1 cellular context compared by ENCODE assay signal in the genomic region with DNA sequence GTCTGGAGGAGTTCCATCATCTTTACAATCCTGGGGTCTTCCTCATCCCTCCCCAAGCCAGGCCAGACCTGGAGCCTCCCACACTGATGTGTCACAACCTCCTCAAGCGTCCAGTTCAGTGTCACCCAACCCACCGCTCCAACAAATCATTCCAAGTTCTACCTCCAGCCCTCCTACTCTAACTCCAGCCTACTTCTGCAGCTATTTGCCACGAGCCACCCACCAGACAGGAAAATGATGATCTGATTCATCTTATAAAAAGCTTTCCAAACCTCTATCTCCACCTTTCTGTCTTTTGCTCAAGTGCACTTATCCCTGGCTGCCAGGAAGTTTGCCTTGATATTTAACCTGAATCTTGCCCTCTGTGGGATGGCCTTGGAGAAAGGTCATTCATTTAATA.
TF ChIP-seq lines count a peak whose summit lies in the region.

No MANE protein-coding gene starts in this region.

TF ChIP-seq in GM23338, 12 proteins besides CTCF, POLR2A, EP300 and RAD21 (continued from another document):
- TF ChIP-seq, protein P1, sequence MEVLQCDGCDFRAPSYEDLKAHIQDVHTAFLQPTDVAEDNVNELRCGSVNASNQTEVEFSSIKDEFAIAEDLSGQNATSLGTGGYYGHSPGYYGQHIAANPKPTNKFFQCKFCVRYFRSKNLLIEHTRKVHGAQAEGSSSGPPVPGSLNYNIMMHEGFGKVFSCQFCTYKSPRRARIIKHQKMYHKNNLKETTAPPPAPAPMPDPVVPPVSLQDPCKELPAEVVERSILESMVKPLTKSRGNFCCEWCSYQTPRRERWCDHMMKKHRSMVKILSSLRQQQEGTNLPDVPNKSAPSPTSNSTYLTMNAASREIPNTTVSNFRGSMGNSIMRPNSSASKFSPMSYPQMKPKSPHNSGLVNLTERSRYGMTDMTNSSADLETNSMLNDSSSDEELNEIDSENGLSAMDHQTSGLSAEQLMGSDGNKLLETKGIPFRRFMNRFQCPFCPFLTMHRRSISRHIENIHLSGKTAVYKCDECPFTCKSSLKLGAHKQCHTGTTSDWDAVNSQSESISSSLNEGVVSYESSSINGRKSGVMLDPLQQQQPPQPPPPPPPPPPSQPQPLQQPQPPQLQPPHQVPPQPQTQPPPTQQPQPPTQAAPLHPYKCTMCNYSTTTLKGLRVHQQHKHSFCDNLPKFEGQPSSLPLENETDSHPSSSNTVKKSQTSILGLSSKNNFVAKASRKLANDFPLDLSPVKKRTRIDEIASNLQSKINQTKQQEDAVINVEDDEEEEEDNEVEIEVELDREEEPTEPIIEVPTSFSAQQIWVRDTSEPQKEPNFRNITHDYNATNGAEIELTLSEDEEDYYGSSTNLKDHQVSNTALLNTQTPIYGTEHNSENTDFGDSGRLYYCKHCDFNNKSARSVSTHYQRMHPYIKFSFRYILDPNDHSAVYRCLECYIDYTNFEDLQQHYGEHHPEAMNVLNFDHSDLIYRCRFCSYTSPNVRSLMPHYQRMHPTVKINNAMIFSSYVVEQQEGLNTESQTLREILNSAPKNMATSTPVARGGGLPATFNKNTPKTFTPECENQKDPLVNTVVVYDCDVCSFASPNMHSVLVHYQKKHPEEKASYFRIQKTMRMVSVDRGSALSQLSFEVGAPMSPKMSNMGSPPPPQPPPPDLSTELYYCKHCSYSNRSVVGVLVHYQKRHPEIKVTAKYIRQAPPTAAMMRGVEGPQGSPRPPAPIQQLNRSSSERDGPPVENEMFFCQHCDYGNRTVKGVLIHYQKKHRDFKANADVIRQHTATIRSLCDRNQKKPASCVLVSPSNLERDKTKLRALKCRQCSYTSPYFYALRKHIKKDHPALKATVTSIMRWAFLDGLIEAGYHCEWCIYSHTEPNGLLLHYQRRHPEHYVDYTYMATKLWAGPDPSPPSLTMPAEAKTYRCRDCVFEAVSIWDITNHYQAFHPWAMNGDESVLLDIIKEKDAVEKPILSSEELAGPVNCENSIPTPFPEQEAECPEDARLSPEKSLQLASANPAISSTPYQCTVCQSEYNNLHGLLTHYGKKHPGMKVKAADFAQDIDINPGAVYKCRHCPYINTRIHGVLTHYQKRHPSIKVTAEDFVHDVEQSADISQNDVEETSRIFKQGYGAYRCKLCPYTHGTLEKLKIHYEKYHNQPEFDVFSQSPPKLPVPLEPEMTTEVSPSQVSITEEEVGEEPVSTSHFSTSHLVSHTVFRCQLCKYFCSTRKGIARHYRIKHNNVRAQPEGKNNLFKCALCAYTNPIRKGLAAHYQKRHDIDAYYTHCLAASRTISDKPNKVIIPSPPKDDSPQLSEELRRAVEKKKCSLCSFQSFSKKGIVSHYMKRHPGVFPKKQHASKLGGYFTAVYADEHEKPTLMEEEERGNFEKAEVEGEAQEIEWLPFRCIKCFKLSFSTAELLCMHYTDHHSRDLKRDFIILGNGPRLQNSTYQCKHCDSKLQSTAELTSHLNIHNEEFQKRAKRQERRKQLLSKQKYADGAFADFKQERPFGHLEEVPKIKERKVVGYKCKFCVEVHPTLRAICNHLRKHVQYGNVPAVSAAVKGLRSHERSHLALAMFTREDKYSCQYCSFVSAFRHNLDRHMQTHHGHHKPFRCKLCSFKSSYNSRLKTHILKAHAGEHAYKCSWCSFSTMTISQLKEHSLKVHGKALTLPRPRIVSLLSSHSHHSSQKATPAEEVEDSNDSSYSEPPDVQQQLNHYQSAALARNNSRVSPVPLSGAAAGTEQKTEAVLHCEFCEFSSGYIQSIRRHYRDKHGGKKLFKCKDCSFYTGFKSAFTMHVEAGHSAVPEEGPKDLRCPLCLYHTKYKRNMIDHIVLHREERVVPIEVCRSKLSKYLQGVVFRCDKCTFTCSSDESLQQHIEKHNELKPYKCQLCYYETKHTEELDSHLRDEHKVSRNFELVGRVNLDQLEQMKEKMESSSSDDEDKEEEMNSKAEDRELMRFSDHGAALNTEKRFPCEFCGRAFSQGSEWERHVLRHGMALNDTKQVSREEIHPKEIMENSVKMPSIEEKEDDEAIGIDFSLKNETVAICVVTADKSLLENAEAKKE (CRISPR knock-in tag; IDR thresholded peaks at IDR 0.05): no peak
- TF ChIP-seq, protein P2, sequence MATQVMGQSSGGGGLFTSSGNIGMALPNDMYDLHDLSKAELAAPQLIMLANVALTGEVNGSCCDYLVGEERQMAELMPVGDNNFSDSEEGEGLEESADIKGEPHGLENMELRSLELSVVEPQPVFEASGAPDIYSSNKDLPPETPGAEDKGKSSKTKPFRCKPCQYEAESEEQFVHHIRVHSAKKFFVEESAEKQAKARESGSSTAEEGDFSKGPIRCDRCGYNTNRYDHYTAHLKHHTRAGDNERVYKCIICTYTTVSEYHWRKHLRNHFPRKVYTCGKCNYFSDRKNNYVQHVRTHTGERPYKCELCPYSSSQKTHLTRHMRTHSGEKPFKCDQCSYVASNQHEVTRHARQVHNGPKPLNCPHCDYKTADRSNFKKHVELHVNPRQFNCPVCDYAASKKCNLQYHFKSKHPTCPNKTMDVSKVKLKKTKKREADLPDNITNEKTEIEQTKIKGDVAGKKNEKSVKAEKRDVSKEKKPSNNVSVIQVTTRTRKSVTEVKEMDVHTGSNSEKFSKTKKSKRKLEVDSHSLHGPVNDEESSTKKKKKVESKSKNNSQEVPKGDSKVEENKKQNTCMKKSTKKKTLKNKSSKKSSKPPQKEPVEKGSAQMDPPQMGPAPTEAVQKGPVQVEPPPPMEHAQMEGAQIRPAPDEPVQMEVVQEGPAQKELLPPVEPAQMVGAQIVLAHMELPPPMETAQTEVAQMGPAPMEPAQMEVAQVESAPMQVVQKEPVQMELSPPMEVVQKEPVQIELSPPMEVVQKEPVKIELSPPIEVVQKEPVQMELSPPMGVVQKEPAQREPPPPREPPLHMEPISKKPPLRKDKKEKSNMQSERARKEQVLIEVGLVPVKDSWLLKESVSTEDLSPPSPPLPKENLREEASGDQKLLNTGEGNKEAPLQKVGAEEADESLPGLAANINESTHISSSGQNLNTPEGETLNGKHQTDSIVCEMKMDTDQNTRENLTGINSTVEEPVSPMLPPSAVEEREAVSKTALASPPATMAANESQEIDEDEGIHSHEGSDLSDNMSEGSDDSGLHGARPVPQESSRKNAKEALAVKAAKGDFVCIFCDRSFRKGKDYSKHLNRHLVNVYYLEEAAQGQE (IDR thresholded peaks at IDR 0.05; ENCODE audit: unreplicated experiment): no peak
- no peak for TF ChIP-seq ZNF114 (CRISPR knock-in tag; IDR thresholded peaks at IDR 0.05)
- no peak for TF ChIP-seq EZH2 (IDR thresholded peaks at IDR 0.05; ENCODE audit: low read depth, unreplicated experiment)
- TF ChIP-seq POLR2AphosphoS5 (IDR thresholded peaks at IDR 0.05; ENCODE audit: low read depth): no peak
- no peak for TF ChIP-seq STAT1 (IDR thresholded peaks at IDR 0.05; ENCODE audit: unreplicated experiment)
- no peak for TF ChIP-seq ZNF331 (CRISPR knock-in tag; IDR thresholded peaks at IDR 0.05; ENCODE audit: low read depth)
- TF ChIP-seq, protein P3, sequence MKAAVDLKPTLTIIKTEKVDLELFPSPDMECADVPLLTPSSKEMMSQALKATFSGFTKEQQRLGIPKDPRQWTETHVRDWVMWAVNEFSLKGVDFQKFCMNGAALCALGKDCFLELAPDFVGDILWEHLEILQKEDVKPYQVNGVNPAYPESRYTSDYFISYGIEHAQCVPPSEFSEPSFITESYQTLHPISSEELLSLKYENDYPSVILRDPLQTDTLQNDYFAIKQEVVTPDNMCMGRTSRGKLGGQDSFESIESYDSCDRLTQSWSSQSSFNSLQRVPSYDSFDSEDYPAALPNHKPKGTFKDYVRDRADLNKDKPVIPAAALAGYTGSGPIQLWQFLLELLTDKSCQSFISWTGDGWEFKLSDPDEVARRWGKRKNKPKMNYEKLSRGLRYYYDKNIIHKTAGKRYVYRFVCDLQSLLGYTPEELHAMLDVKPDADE (IDR thresholded peaks at IDR 0.05): no peak
